ENCODE assay signal across 1 cellular context in genomic region chr11:135069884-135070283, GRCh38.
TF ChIP-seq lines count a peak whose summit lies in the region.

No MANE protein-coding gene starts in this region.

TF ChIP-seq in H1, 55 proteins besides CTCF, POLR2A, EP300 and RAD21 (continued from another document):
- TF ChIP-seq TEAD4 (IDR thresholded peaks at IDR 0.05; ENCODE audit: low read depth, low read length): peak; percentile 71; the same call in 1 of the 2 replicates
TF ChIP-seq in H1: peak in this region for 1.
